8 cellular contexts compared by ENCODE assay signal in the genomic region with DNA sequence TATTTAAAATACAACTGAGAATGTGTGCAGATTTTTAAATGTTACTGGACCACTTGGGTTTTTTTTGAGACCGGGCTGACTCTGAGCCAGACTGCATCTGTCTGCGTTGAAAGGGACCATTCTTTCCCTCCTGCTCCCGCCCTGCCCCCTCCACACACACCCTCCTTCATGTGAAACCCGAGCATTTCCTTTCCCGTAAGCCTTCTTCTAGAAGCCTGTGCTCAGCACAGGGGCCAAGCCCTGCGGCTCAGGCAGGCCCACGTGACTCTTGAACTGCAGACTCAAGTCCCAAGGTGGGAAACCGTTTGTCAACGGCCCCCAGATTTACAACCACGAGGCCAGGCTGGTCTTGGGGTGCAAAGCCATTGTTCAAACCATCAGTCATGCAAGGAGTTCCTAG.
DNase-seq lines count a peak whose midpoint lies in the region; ATAC-seq and TF ChIP-seq lines count a peak whose summit lies in the region.

No MANE protein-coding gene starts in this region.

- H3K79me2 ChIP-seq in trophoblast cell (ENCODE audit: control insufficient read depth, insufficient read depth, low read length, poor library complexity), result no peaks in the 10 kb centered on the region

- peaks cover 6% of the 10 kb centered on the region for H3K27me3 Mint-ChIP-seq in CD8-positive, alpha-beta T cell (ENCODE audit: low read depth)

- H2BK120ac ChIP-seq in trophoblast cell (ENCODE audit: insufficient read depth, low read length, poor library complexity), result no peak overlapping the region

- H3K9me3 ChIP-seq in CD8-positive, alpha-beta T cell (ENCODE audit: low read length), result no peaks in the 10 kb centered on the region
- H3K9me3 ChIP-seq in esophagus squamous epithelium (no peaks in the 10 kb centered on the region), trophoblast cell (ENCODE audit: insufficient read depth, low read depth, low read length) (peaks cover 5% of the 10 kb centered on the region)

- H3K27ac Mint-ChIP-seq in CD8-positive, alpha-beta T cell, result peak overlapping the region; percentile 60

- H2BK5ac ChIP-seq in trophoblast cell (ENCODE audit: low read depth, low read length, poor library complexity), result no peak overlapping the region

- H3K4me1 ChIP-seq in CD8-positive, alpha-beta T cell (ENCODE audit: insufficient read depth, low read length), result peaks cover 51% of the 10 kb centered on the region
- H3K4me1 ChIP-seq in esophagus squamous epithelium, result peaks cover 12 to 32% (median 16%) of the 10 kb centered on the region in 3 donors
- H3K4me1 ChIP-seq in trophoblast cell (ENCODE audit: control insufficient read depth in 1 of 2, insufficient read depth in 2 of 2, low read length in 2 of 2), result peaks cover 2 to 9% of the 10 kb centered on the region in 2 experiments

- H2BK12ac ChIP-seq in trophoblast cell (ENCODE audit: low read length), result no peak overlapping the region

- peak; percentile 58 for ATAC-seq in CD8-positive, alpha-beta T cell

- peak overlapping the region; percentile 17 for H3K4me3 Mint-ChIP-seq in CD8-positive, alpha-beta T cell

- no peak overlapping the region for H2AK5ac ChIP-seq in trophoblast cell (ENCODE audit: low read length)

- TF ChIP-seq CTCF in CD8-positive, alpha-beta T cell (IDR thresholded peaks at IDR 0.05), result no peak
- no peak for TF ChIP-seq CTCF in esophagus squamous epithelium (IDR thresholded peaks at IDR 0.05)

- WGBS in esophagus squamous epithelium, 2 donors, result 1 to 4% methylated on average over 10 of the region's 10 CpGs
- no CpG with 5 or more reads among the region's 10 CpGs for WGBS in trophoblast cell (ENCODE audit: extremely low coverage, insufficient coverage, insufficient read length)

- no peak for TF ChIP-seq POLR2A in esophagus squamous epithelium (IDR thresholded peaks at IDR 0.05)

- H3K36me3 Mint-ChIP-seq in CD8-positive, alpha-beta T cell, result no peaks in the 10 kb centered on the region

- H4K8ac ChIP-seq in trophoblast cell (ENCODE audit: low read depth, low read length), result no peak overlapping the region

- H3K14ac ChIP-seq in trophoblast cell (ENCODE audit: low read length), result no peak overlapping the region

- H3K9me3 Mint-ChIP-seq in CD8-positive, alpha-beta T cell, result no peaks in the 10 kb centered on the region

- no peaks in the 10 kb centered on the region for H3K79me1 ChIP-seq in trophoblast cell (ENCODE audit: low read length)

- no peaks in the 10 kb centered on the region for H3K36me3 ChIP-seq in CD8-positive, alpha-beta T cell (ENCODE audit: insufficient read depth, low read length)
- H3K36me3 ChIP-seq in esophagus squamous epithelium (no peaks in the 10 kb centered on the region), trophoblast cell (ENCODE audit: control insufficient read depth in 1 of 2, insufficient read depth in 2 of 2, low read length in 2 of 2) (no peaks in the 10 kb centered on the region)

- intact Hi-C loops in CD8-positive, alpha-beta T cell (cut with DNase I, micrococcal nuclease), result no loop called here
- intact Hi-C loops in esophagus squamous epithelium (cut with DNase I), result no loop called here

- H3K4me3 ChIP-seq in CD8-positive, alpha-beta T cell (ENCODE audit: low read depth, low read length), result no peak overlapping the region
- no peak overlapping the region for H3K4me3 ChIP-seq in esophagus squamous epithelium
- H3K4me3 ChIP-seq in trophoblast cell (ENCODE audit: low read depth, low read length), result no peak overlapping the region

- H4K91ac ChIP-seq in trophoblast cell (ENCODE audit: low read depth, low read length), result no peak overlapping the region

- no peak overlapping the region for H3K9ac ChIP-seq in trophoblast cell (ENCODE audit: low read length)

- DNase-seq in CD8-positive, alpha-beta T cell, result peak in 5 of 7 experiments; percentile 12 to 65 (median 34)
- DNase-seq in HT1080 (ENCODE audit: low read depth) (peak; percentile 70), amygdala (lab: John Stamatoyannopoulos, UW) (peak in 52 of 56 donors; percentile 20 to 85 (median 64)), iPS-NIHi11 (ENCODE audit: low spot score) (peak; percentile 82), GF-D8 (lab: John Stamatoyannopoulos, UW) (no peak), esophagus squamous epithelium (lab: John Stamatoyannopoulos, UW) (no peak), trophoblast cell (no peak)
- DNase-seq in stimulated activated CD4-positive, alpha-beta T cell treated with anti-CD3 and anti-CD28 coated beads, Interleukin-2, amount 100 ng/mL, for 4 hours (ENCODE audit: low read depth), result peak; percentile 22

- H3K4me1 Mint-ChIP-seq in CD8-positive, alpha-beta T cell (ENCODE audit: low read depth), result peaks cover 26% of the 10 kb centered on the region

- H3K27me3 ChIP-seq in CD8-positive, alpha-beta T cell (ENCODE audit: insufficient read depth, low read length), result no peaks in the 10 kb centered on the region
- H3K27me3 ChIP-seq in esophagus squamous epithelium, result peaks cover 0 to 23% (median 0%) of the 10 kb centered on the region in 4 donors
- H3K27me3 ChIP-seq in trophoblast cell (ENCODE audit: insufficient read depth, low read length), result no peaks in the 10 kb centered on the region

- CTCF ChIA-PET in CD8-positive, alpha-beta T cell (lab: Charles Lee), result interaction anchor here (1.1 to 1.2 kb wide), 2 partner anchors 9 to 34 kb away, joined by 3 to 5 read pairs; no protein-coding TSS in a partner anchor

- no peak overlapping the region for H3K18ac ChIP-seq in trophoblast cell (ENCODE audit: low read length)

- H3K23ac ChIP-seq in trophoblast cell (ENCODE audit: low read length), result no peak overlapping the region

- H3K27ac ChIP-seq in CD8-positive, alpha-beta T cell (ENCODE audit: low read depth, low read length), result no peak overlapping the region
- H3K27ac ChIP-seq in esophagus squamous epithelium, result peak overlapping the region in 1 of 4 donors; percentile 14
- no peak overlapping the region for H3K27ac ChIP-seq in trophoblast cell (ENCODE audit: low read depth, low read length)

- POLR2A ChIA-PET in CD8-positive, alpha-beta T cell (lab: Charles Lee), result interaction anchor here (1.8 kb wide), 1 partner anchor 28 kb away, joined by 6 read pairs; no protein-coding TSS in a partner anchor

- no peak overlapping the region for H3K4me2 ChIP-seq in trophoblast cell (ENCODE audit: low read length)

- no peak overlapping the region for H2AFZ ChIP-seq in trophoblast cell (ENCODE audit: insufficient read depth, low read length, poor library complexity)

- no peak overlapping the region for H3K4ac ChIP-seq in trophoblast cell (ENCODE audit: low read depth, low read length)

- H4K12ac ChIP-seq in trophoblast cell (ENCODE audit: low read depth, low read length), result no peak overlapping the region

Comparison
In these comparisons a context has a peak if more than half of its experiments do, and no peak if none do; other contexts are left out.
1. DNase-seq: peak in CD8-positive, alpha-beta T cell (5 of 7), HT1080 (single experiment), amygdala (52 of 56), iPS-NIHi11 (single experiment) and stimulated activated CD4-positive, alpha-beta T cell treated with anti-CD3 and anti-CD28 coated beads, Interleukin-2, amount 100 ng/mL, for 4 hours (single experiment); none in GF-D8 (single experiment), esophagus squamous epithelium (single experiment) and trophoblast cell (0 of 2).